26 cellular contexts compared by ENCODE assay signal in genomic region chr1:227166559-227166958, GRCh38.
"Had no signal": no experiment of that assay in that cellular context is flagged by ENCODE, and none has a peak within 500 bp of the region (broad histone marks: within the 10 kb centered on the region; RNA-seq: fewer than 3 reads in every experiment).

No MANE protein-coding gene starts in this region.

- H3K9me3 ChIP-seq: ascending aorta, body of pancreas had no signal

- H3K9me3 Mint-ChIP-seq: activated B cell treated with CpG ODN at 0.5 μM for 24 hours; activated CD4-positive, alpha-beta T cell treated with anti-CD3 and anti-CD28 coated beads, Interleukin-2, amount 10 ng/mL, durations not matched to agents 24 days and 14 days; activated naive CD4-positive, alpha-beta T cell treated with anti-CD3 and anti-CD28 coated beads, Interleukin-2, amount 50 U/mL, for 72 hours; activated naive CD8-positive, alpha-beta T cell treated with anti-CD3 and anti-CD28 coated beads, Interleukin-2, amount 50 U/mL, for 24 hours; activated T-cell treated with anti-CD3 and anti-CD28 coated beads, Interleukin-2, amount 50 U/mL, for 24 hours; activated T-helper 1 cell treated with anti-CD3 and anti-CD28 coated beads, Interleukin-12 subunit alpha, Interleukin-12 subunit beta, Interleukin-2, Interleukin-4 antibody, amounts not matched to agents 30 ng/mL and 10 ng/mL and 1 ng/mL, durations not matched to agents 14 hours and 24 hours and 36 hours had no signal

- H3K4me1 Mint-ChIP-seq: activated B cell treated with CpG ODN at 0.5 μM for 24 hours; activated CD4-positive, alpha-beta T cell treated with anti-CD3 and anti-CD28 coated beads, Interleukin-2, amount 10 ng/mL, durations not matched to agents 24 days and 14 days; activated CD8-positive, alpha-beta memory T cell treated with anti-CD3 and anti-CD28 coated beads, Interleukin-2, amount 10 ng/mL, durations not matched to agents 7 days and 5 days; activated naive CD8-positive, alpha-beta T cell treated with anti-CD3 and anti-CD28 coated beads, Interleukin-2, amount 50 U/mL, for 24 hours had no signal

- H3K27me3 ChIP-seq: ascending aorta, body of pancreas had no signal

- H3K27ac ChIP-seq: ascending aorta, body of pancreas had no signal

- H3K4me3 ChIP-seq: ascending aorta, body of pancreas had no signal

- ATAC-seq: activated CD8-positive, alpha-beta memory T cell treated with anti-CD3 and anti-CD28 coated beads, Interleukin-2, amount 10 ng/mL, durations not matched to agents 7 days and 5 days; activated naive CD4-positive, alpha-beta T cell treated with anti-CD3 and anti-CD28 coated beads, Interleukin-2, amount 50 U/mL, for 72 hours; activated naive CD8-positive, alpha-beta T cell treated with anti-CD3 and anti-CD28 coated beads, Interleukin-2, amount 50 U/mL, for 24 hours; body of pancreas; T-helper 17 cell had no signal

- H3K4me1 ChIP-seq: ascending aorta had no signal

- DNase-seq: activated B cell treated with CpG ODN at 0.5 μM for 24 hours; activated CD4-positive, alpha-beta T cell treated with anti-CD3 and anti-CD28 coated beads for 1 hour; activated CD4-positive, alpha-beta T cell treated with anti-CD3 and anti-CD28 coated beads, Interleukin-2, amount 10 ng/mL, durations not matched to agents 24 days and 14 days; activated CD4-positive, alpha-beta T cell treated with anti-CD3 and anti-CD28 coated beads, Interleukin-2, amount 50 U/mL, for 48 hours; activated CD8-positive, alpha-beta memory T cell treated with anti-CD3 and anti-CD28 coated beads, Interleukin-2, amount 10 ng/mL, durations not matched to agents 7 days and 5 days; activated effector memory CD4-positive, alpha-beta T cell treated with anti-CD3 and anti-CD28 coated beads, Interleukin-2, amount 50 U/mL, for 16 hours; activated naive CD4-positive, alpha-beta T cell treated with Interleukin-2 at 50 U/mL for 16 hours; activated naive CD8-positive, alpha-beta T cell treated with anti-CD3 and anti-CD28 coated beads, Interleukin-2, amount 50 U/mL, for 24 hours; activated T-cell treated with anti-CD3 and anti-CD28 coated beads, Interleukin-2, amount 50 U/mL, for 24 hours; amniotic stem cell; body of pancreas; central memory CD4-positive, alpha-beta T cell; Kasumi-1; NCI-H1105 treated with DMSO at 0.1 percent for 48 hours; NCI-H1436 treated with DMSO at 0.1 percent for 48 hours; NCI-H187; NCI-H2081; NCI-H510A treated with DMSO at 0.1 percent for 48 hours; NCI-H69; NK-92 treated with Interleukin-12 subunit alpha and Interleukin-12 subunit beta, amount 100 ng/mL, for 24 hours; SHP77 treated with DMSO at 0.1 percent for 48 hours; T-helper 17 cell; T-helper 9 cell had no signal

- H3K36me3 ChIP-seq: ascending aorta had no signal

- H3K27ac Mint-ChIP-seq: activated B cell treated with CpG ODN at 0.5 μM for 24 hours; activated CD4-positive, alpha-beta T cell treated with anti-CD3 and anti-CD28 coated beads, Interleukin-2, amount 10 ng/mL, durations not matched to agents 24 days and 14 days; activated CD8-positive, alpha-beta memory T cell treated with anti-CD3 and anti-CD28 coated beads, Interleukin-2, amount 10 ng/mL, durations not matched to agents 7 days and 5 days; activated naive CD8-positive, alpha-beta T cell treated with anti-CD3 and anti-CD28 coated beads, Interleukin-2, amount 50 U/mL, for 24 hours; activated T-cell treated with anti-CD3 and anti-CD28 coated beads, Interleukin-2, amount 50 U/mL, for 24 hours; activated T-helper 1 cell treated with anti-CD3 and anti-CD28 coated beads, Interleukin-12 subunit alpha, Interleukin-12 subunit beta, Interleukin-2, Interleukin-4 antibody, amounts not matched to agents 30 ng/mL and 10 ng/mL and 1 ng/mL, durations not matched to agents 14 hours and 24 hours and 36 hours; T-helper 17 cell had no signal

- H3K36me3 Mint-ChIP-seq: activated CD8-positive, alpha-beta memory T cell treated with anti-CD3 and anti-CD28 coated beads, Interleukin-2, amount 10 ng/mL, durations not matched to agents 7 days and 5 days; activated naive CD4-positive, alpha-beta T cell treated with anti-CD3 and anti-CD28 coated beads, Interleukin-2, amount 50 U/mL, for 72 hours had no signal

- H3K4me3 Mint-ChIP-seq: activated B cell treated with CpG ODN at 0.5 μM for 24 hours; activated CD4-positive, alpha-beta T cell treated with anti-CD3 and anti-CD28 coated beads, Interleukin-2, amount 10 ng/mL, durations not matched to agents 24 days and 14 days; activated CD8-positive, alpha-beta memory T cell treated with anti-CD3 and anti-CD28 coated beads, Interleukin-2, amount 10 ng/mL, durations not matched to agents 7 days and 5 days; activated naive CD8-positive, alpha-beta T cell treated with anti-CD3 and anti-CD28 coated beads, Interleukin-2, amount 50 U/mL, for 24 hours; activated T-cell treated with anti-CD3 and anti-CD28 coated beads, Interleukin-2, amount 50 U/mL, for 24 hours; activated T-helper 1 cell treated with anti-CD3 and anti-CD28 coated beads, Interleukin-12 subunit alpha, Interleukin-12 subunit beta, Interleukin-2, Interleukin-4 antibody, amounts not matched to agents 30 ng/mL and 10 ng/mL and 1 ng/mL, durations not matched to agents 14 hours and 24 hours and 36 hours; T-helper 17 cell had no signal
